In the genomic region with DNA sequence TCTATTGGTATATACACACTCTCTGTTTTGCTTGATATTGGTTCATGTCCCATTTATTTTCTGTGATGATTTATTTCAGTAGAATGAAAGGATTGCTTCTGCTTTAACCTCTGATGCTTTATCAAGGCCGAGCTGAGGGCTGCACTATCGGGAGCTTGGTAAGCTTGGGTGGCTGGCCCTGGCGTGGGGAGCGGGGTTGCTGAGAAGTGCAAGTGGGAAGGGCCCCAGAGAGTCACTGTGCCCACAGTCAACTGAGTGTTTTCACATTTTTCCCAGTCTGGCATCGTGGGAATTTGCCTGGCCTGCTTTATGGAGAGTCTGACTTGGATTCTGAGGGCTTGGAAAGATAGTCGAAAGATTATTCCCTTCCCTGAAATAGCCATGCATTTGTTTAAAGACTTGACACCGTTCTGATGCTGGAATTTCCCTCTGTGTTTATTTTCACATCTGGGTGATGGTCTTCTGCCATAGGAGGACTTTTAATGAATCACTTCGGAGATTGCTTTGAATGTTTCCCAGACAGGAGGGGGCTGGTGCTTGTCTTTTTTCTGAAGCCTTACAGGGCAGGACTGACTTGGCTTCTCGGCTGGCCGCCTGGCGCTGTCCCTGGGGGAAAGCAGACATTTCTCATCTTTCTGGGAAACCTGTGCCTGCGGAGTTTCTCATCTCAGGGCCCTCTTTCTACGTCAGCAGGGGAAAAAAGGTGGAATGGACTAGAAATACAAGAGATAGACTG, we compare ENCODE assay signal across 17 cellular contexts.
DNase-seq lines count a peak whose midpoint lies in the region; ATAC-seq and TF ChIP-seq lines count a peak whose summit lies in the region.
"Had no signal": no experiment of that assay in that cellular context is flagged by ENCODE, and none has a peak within 500 bp of the region (broad histone marks: within the 10 kb centered on the region; RNA-seq: fewer than 3 reads in every experiment).

No MANE protein-coding gene starts in this region.

- TF ChIP-seq CTCF in GM12865 (IDR thresholded peaks at IDR 0.05; ENCODE audit: insufficient read depth, low read depth, low read length, missing control alignments) (no peak), brain microvascular endothelial cell (IDR thresholded peaks at IDR 0.05; ENCODE audit: low read depth, low read length, missing control alignments) (peak; percentile 7), left lung (IDR thresholded peaks at IDR 0.05) (no peak), testis (IDR thresholded peaks at IDR 0.05) (no peak)

- H3K27ac ChIP-seq in brain microvascular endothelial cell (peak overlapping the region; percentile 86), left lung (no peak overlapping the region), testis (no peak overlapping the region)

- H3K9me3 ChIP-seq in left lung (no peaks in the 10 kb centered on the region), testis (no peaks in the 10 kb centered on the region)

- DNase-seq in GM12865 (ENCODE audit: low read depth) (peak; percentile 19), brain microvascular endothelial cell (peak; percentile 96), left lung (no peak), smooth muscle cell of the brain vasculature (ENCODE audit: low read depth, low spot score) (peak; percentile 79), mesenteric fat pad (ENCODE audit: low spot score) (no peak), NCI-H1930 (lab: John Stamatoyannopoulos, UW) (no peak), testis (no peak)
- DNase-seq in activated CD4-positive, alpha-beta T cell treated with anti-CD3 and anti-CD28 coated beads for 48 hours, result no peak
- DNase-seq: activated CD8-positive, alpha-beta memory T cell treated with anti-CD3 and anti-CD28 coated beads, Interleukin-2, amount 50 U/mL, for 48 hours; EL; foreskin melanocyte; mesendoderm; NCI-H1048; NCI-H2227 treated with DMSO at 0.1 percent for 48 hours; stimulated activated CD4-positive, alpha-beta T cell treated with anti-CD3 and anti-CD28 coated beads, Interleukin-2, amount 100 ng/mL, for 48 hours had no signal

- intact Hi-C loops in left lung (cut with DNase I) (no loop called here), testis (cut with DNase I; ENCODE audit: low total_unique reads) (no loop called here)

- H3K36me3 ChIP-seq in brain microvascular endothelial cell (replicated peaks) (no peaks in the 10 kb centered on the region), left lung (no peaks in the 10 kb centered on the region), testis (ENCODE audit: low read depth, missing control alignments) (no peaks in the 10 kb centered on the region)

- H3K4me1 ChIP-seq in left lung, result peaks cover 0 to 4% of the 10 kb centered on the region in 2 donors
- peaks cover 10% of the 10 kb centered on the region for H3K4me1 ChIP-seq in testis

- peak; percentile 18 for ATAC-seq in left lung
- ATAC-seq: activated naive CD4-positive, alpha-beta T cell treated with anti-CD3 and anti-CD28 coated beads, Interleukin-2, amount 50 U/mL, for 72 hours; SK-N-SH treated with all-trans-retinoic acid at 6 μM for 48 hours had no signal

- H3K27me3 ChIP-seq in brain microvascular endothelial cell (replicated peaks) (no peaks in the 10 kb centered on the region), left lung (peaks cover 0 to 17% of the 10 kb centered on the region in 2 donors), testis (no peaks in the 10 kb centered on the region)

- in situ Hi-C loops in brain microvascular endothelial cell (cut with HindIII; ENCODE audit: low pct_ligation_motif_present, low sequenced_read_pairs), result no loop called here

- no peak for TF ChIP-seq POLR2A in testis (IDR thresholded peaks at IDR 0.05)

- no peak overlapping the region for H3K4me3 ChIP-seq in GM12865 (ENCODE audit: low read depth, low read length)
- no peak overlapping the region for H3K4me3 ChIP-seq in brain microvascular endothelial cell (ENCODE audit: low read depth, low read length)
- no peak overlapping the region for H3K4me3 ChIP-seq in left lung
- H3K4me3 ChIP-seq in testis, result no peak overlapping the region

- WGBS in testis, 2 donors, result 72 to 78% methylated on average over 13 of the region's 13 CpGs

Comparison
In these comparisons a context has a peak if more than half of its experiments do, and no peak if none do; other contexts are left out.
1. DNase-seq: peak in GM12865 (single experiment), brain microvascular endothelial cell (single experiment) and smooth muscle cell of the brain vasculature (single experiment); none in left lung (0 of 2), mesenteric fat pad (single experiment), NCI-H1930 (0 of 2), testis (single experiment) and activated CD4-positive, alpha-beta T cell treated with anti-CD3 and anti-CD28 coated beads for 48 hours (single experiment).